ENCODE assay signal across 10 cellular contexts in the genomic region with DNA sequence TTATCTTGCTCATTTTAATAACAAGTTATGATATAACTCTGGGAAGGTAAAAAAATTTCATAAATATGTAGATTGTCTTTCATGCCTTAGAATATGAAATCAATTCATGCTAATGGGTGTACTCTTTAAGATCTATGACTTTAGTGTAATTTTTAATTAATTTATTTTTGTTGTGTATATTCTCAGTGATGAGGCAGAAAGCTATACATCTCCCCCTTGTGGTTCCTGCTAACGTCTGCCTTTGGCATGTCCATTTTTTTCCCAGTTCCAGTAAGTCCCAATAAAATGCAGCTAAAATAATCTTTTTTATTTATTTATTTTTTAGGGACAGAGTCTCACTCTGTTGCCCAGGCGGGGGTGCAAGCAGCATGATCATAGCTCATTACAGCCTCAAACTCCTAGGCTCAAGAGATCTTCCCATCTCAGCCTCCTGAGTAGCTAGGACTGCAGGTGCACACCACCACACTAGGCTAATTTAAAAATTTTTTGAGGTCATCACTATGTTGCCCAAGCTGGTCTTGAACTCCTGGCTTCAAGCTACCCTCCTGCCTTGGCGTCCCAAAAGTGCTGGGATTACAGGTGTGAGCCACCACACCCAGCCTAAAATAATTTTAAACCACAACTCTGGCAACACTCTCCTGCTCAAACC. TPM values are rescaled to one million over a fixed set of nuclear protein-coding genes. Genes with fewer than 3 reads are reported as not detected.
A peak's percentile ranks its signal among the peaks of the same experiment; 100 is the strongest.
DNase-seq lines count a peak whose midpoint lies in the region; ATAC-seq and TF ChIP-seq lines count a peak whose summit lies in the region.
"Had no signal": no experiment of that assay in that cellular context is flagged by ENCODE, and none has a peak within 500 bp of the region (broad histone marks: within the 10 kb centered on the region; RNA-seq: fewer than 3 reads in every experiment).

No MANE protein-coding gene starts in this region.

- peaks cover 4% of the 10 kb centered on the region for H3F3A ChIP-seq in smooth muscle cell (ENCODE audit: low read depth)

- no peak overlapping the region for H2AFZ ChIP-seq in smooth muscle cell (ENCODE audit: low read depth)

- H3K9me3 Mint-ChIP-seq in immature natural killer cell = no peaks in the 10 kb centered on the region

- DNase-seq in NCI-H1105 (lab: John Stamatoyannopoulos, UW) (peak; percentile 5), NCI-H1105 treated with DMSO at 0.1 percent for 48 hours (lab: John Stamatoyannopoulos, UW) (no peak), NCI-H524 treated with DMSO at 0.1 percent for 48 hours (lab: John Stamatoyannopoulos, UW) (peak; percentile 13), dermis microvascular lymphatic vessel endothelial cell (ENCODE audit: low read depth in 2 of 2) (peak; percentile 24 to 50), smooth muscle cell (lab: John Stamatoyannopoulos, UW; ENCODE audit: unreplicated experiment) (no peak), immature natural killer cell (no peak), DMS153 (lab: John Stamatoyannopoulos, UW) (no peak), omental fat pad (ENCODE audit: low spot score) (no peak)
- DNase-seq: CD4-positive, CD25-positive, alpha-beta regulatory T cell had no signal

- H3K4me3 Mint-ChIP-seq in immature natural killer cell = no peak overlapping the region

- H3K27ac Mint-ChIP-seq in immature natural killer cell = no peak overlapping the region
- H3K27ac Mint-ChIP-seq: CD4-positive, CD25-positive, alpha-beta regulatory T cell had no signal

- no peaks in the 10 kb centered on the region for H3K27me3 ChIP-seq in smooth muscle cell (ENCODE audit: low read depth)

- H3K79me2 ChIP-seq in smooth muscle cell (ENCODE audit: low read depth) = peaks cover 14% of the 10 kb centered on the region

- peaks cover 13 to 22% (median 15%) of the 10 kb centered on the region in 3 donors for H3K27me3 Mint-ChIP-seq in immature natural killer cell (ENCODE audit: low read depth in 3 of 3)

- H3K36me3 ChIP-seq in smooth muscle cell (ENCODE audit: low read depth) = no peaks in the 10 kb centered on the region
- H3K36me3 ChIP-seq: neutrophil had no signal

- H4K20me1 ChIP-seq in smooth muscle cell (ENCODE audit: low read depth) = no peaks in the 10 kb centered on the region

- TF ChIP-seq CTCF in smooth muscle cell (IDR thresholded peaks at IDR 0.05; ENCODE audit: borderline replicate concordance, insufficient read depth, poor library complexity, severe bottlenecking) (peak; percentile 66), omental fat pad (IDR thresholded peaks at IDR 0.05) (no peak)

- H3K4me2 ChIP-seq in smooth muscle cell = no peak overlapping the region

- peaks cover 0 to 3% (median 0%) of the 10 kb centered on the region in 3 donors for H3K36me3 Mint-ChIP-seq in immature natural killer cell

- H3K9ac ChIP-seq in smooth muscle cell (ENCODE audit: low read depth) = no peak overlapping the region

- H3K4me1 ChIP-seq in smooth muscle cell (ENCODE audit: low read depth) = peaks cover 6% of the 10 kb centered on the region

- ATAC-seq in omental fat pad (ENCODE audit: low FRiP score) = no peak

- no peaks in the 10 kb centered on the region for H3K9me3 ChIP-seq in smooth muscle cell (replicated peaks; ENCODE audit: low read depth)
- H3K9me3 ChIP-seq: neutrophil had no signal

- no peak overlapping the region for H3K4me3 ChIP-seq in smooth muscle cell

- no peak overlapping the region for H3K27ac ChIP-seq in smooth muscle cell (ENCODE audit: low read depth)
- H3K27ac ChIP-seq: neutrophil had no signal

- WGBS in smooth muscle cell (ENCODE audit: low lambda C conversion rate) = 5% methylated on average over 3 of the region's 3 CpGs

- H3K4me1 Mint-ChIP-seq in immature natural killer cell = peaks cover 19 to 34% of the 10 kb centered on the region in 2 donors

RNA-seq across cellular contexts. Expression of gene CHURC1, which starts 3.3 kb away (rescaled TPM):
- total RNA-seq in dermis microvascular lymphatic vessel endothelial cell = 35.7 and 52.6 TPM in 2 replicates
- total RNA-seq in smooth muscle cell = 31.8 and 48.8 TPM in 2 replicates
- 102 and 121 TPM in 2 replicates for polyA plus RNA-seq in smooth muscle cell
- 100 to 1,000 TPM in 2 of 3 donors, 10 to 100 TPM in 1; 87.8 to 140 (median 124) TPM for polyA plus RNA-seq in immature natural killer cell
- total RNA-seq in omental fat pad = 100 to 1,000 TPM in 1 of 4 donors, 10 to 100 TPM in 3; 53.6 to 113 (median 81.9) TPM

RNA-seq across cellular contexts. Expression of gene SPTB, which starts 31.3 kb away (rescaled TPM):
- total RNA-seq in dermis microvascular lymphatic vessel endothelial cell (under 0.01 and 0.13 TPM in 2 replicates), smooth muscle cell (0.18 and 3.3 TPM in 2 replicates), omental fat pad (1 to 10 TPM; 1.1 to 3.5 (median 1.4) TPM)
- polyA plus RNA-seq in smooth muscle cell (0.25 and 0.70 TPM in 2 replicates), immature natural killer cell (under 1 TPM in 1 of 3 donors, not detected in 2; 0.29 TPM)

RNA-seq across cellular contexts. Expression of gene GPX2, which starts 31.6 kb away (rescaled TPM):
- total RNA-seq in dermis microvascular lymphatic vessel endothelial cell (not detected in 2 replicates), smooth muscle cell (0.85 and 3.6 TPM in 2 replicates), omental fat pad (not detected)
- polyA plus RNA-seq in smooth muscle cell (0.30 and 1.3 TPM in 2 replicates), immature natural killer cell (not detected)
- total RNA-seq: CD4-positive, CD25-positive, alpha-beta regulatory T cell had no signal

Comparison
In these comparisons a context has a peak if more than half of its experiments do, and no peak if none do; other contexts are left out.
1. DNase-seq: peak in NCI-H1105 (single experiment), NCI-H524 treated with DMSO at 0.1 percent for 48 hours (single experiment) and dermis microvascular lymphatic vessel endothelial cell (2 of 2); none in NCI-H1105 treated with DMSO at 0.1 percent for 48 hours (single experiment), smooth muscle cell (single experiment), immature natural killer cell (0 of 3), DMS153 (single experiment) and omental fat pad (single experiment).